ENCODE assay signal across 1 cellular context in the genomic region with DNA sequence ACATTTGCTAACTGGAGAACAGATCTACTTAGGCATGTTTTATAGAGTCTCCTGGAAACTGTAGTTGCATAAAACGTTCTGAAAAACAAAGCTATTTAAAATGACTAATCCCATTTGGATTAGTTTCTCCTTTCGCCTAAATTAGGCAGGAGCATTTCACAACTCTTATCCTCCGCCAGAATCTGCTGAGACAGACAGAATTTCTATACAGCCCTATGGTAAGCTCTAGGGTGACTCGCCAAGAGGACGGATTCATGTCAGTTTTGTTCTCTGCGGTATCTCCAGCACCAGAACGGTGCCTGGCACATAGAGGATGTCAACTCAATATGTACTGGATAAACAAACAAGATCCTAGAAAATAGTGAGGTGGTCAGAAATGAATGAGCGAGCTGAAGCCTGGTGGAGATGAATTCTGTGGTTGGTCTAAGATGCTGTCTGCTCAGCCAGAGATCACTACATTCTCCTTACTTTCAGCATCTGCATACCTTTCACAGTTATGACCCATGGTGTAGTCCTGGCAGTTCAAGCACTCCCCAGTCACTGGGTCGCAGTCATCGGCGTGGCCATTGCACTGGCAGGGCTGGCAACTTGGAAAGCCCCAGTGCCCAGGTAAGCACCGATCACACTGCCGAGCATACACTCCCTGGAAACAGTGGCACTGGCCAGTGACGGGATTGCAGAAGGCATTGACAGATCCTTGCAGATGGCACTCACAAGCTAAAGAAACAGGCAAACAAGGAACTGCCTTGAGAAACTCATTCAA.
TF ChIP-seq lines count a peak whose summit lies in the region.

No MANE protein-coding gene starts in this region.

TF ChIP-seq in K562, 482 proteins besides CTCF, POLR2A, EP300 and RAD21 (continued from another document):
- TF ChIP-seq, protein P1, sequence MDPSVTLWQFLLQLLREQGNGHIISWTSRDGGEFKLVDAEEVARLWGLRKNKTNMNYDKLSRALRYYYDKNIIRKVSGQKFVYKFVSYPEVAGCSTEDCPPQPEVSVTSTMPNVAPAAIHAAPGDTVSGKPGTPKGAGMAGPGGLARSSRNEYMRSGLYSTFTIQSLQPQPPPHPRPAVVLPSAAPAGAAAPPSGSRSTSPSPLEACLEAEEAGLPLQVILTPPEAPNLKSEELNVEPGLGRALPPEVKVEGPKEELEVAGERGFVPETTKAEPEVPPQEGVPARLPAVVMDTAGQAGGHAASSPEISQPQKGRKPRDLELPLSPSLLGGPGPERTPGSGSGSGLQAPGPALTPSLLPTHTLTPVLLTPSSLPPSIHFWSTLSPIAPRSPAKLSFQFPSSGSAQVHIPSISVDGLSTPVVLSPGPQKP (CRISPR knock-in tag; IDR thresholded peaks at IDR 0.05) = no peak
- TF ChIP-seq C11orf30 (IDR thresholded peaks at IDR 0.05; ENCODE audit: low read depth) (peak; percentile 78), CEBPB (tag; IDR thresholded peaks at IDR 0.05) (peak; percentile 74), SMARCB1 (IDR thresholded peaks at IDR 0.05; ENCODE audit: insufficient read length, low read depth) (no peak), ZNF766 (CRISPR knock-in tag; conservative IDR thresholded peaks at IDR 0.05) (no peak), MAFF (IDR thresholded peaks at IDR 0.05; ENCODE audit: low read length) (peak; percentile 76), ELF1 (tag; IDR thresholded peaks at IDR 0.05) (no peak), MAFG (tag; conservative IDR thresholded peaks at IDR 0.05) (peak; percentile 77), MIER1 (IDR thresholded peaks at IDR 0.05; ENCODE audit: low read depth) (no peak), ZC3H11A (IDR thresholded peaks at IDR 0.05; ENCODE audit: low read depth, low read length) (no peak), MCM7 (IDR thresholded peaks at IDR 0.05) (no peak), SMARCE1 (IDR thresholded peaks at IDR 0.05) (no peak), SMARCA5 (IDR thresholded peaks at IDR 0.05) (no peak), BRF2 (IDR thresholded peaks at IDR 0.05; ENCODE audit: borderline replicate concordance, insufficient read depth, insufficient read length) (no peak), BRD9 (IDR thresholded peaks at IDR 0.05; ENCODE audit: low read depth, partially characterized antibody) (no peak), CREBBP (IDR thresholded peaks at IDR 0.05; ENCODE audit: low read depth, low read length) (no peak), ZNF197 (CRISPR knock-in tag; IDR thresholded peaks at IDR 0.05; ENCODE audit: low read depth) (no peak), CHD1 (IDR thresholded peaks at IDR 0.05; ENCODE audit: low read length) (no peak), ZNF146 (CRISPR knock-in tag; IDR thresholded peaks at IDR 0.05; ENCODE audit: unreplicated experiment) (no peak), ZNF449 (CRISPR knock-in tag; IDR thresholded peaks at IDR 0.05) (no peak), ZNF551 (CRISPR knock-in tag; IDR thresholded peaks at IDR 0.05) (no peak), TSC22D4 (tag; IDR thresholded peaks at IDR 0.05) (no peak), SNIP1 (IDR thresholded peaks at IDR 0.05; ENCODE audit: low read depth) (no peak), MAFK (IDR thresholded peaks at IDR 0.05; ENCODE audit: low read length) (peak; percentile 73), ZNF780A (CRISPR knock-in tag; IDR thresholded peaks at IDR 0.05) (no peak), ZNF609 (CRISPR knock-in tag; IDR thresholded peaks at IDR 0.05; ENCODE audit: borderline replicate concordance) (no peak), STAT5A (IDR thresholded peaks at IDR 0.05; ENCODE audit: borderline replicate concordance, low read length) (no peak), CBFA2T3 (IDR thresholded peaks at IDR 0.05) (no peak), ZNF316 (IDR thresholded peaks at IDR 0.05) (peak; percentile 84), NR1H2 (CRISPR knock-in tag; IDR thresholded peaks at IDR 0.05) (no peak), CREB3L1 (IDR thresholded peaks at IDR 0.05; ENCODE audit: borderline replicate concordance, low read depth) (no peak), SETDB1 (IDR thresholded peaks at IDR 0.05; ENCODE audit: low read length) (no peak), ID3 (CRISPR knock-in tag; IDR thresholded peaks at IDR 0.05) (no peak), ID3 (tag; IDR thresholded peaks at IDR 0.05) (no peak), PRMT5 (CRISPR knock-in tag; IDR thresholded peaks at IDR 0.05) (no peak), SFPQ (IDR thresholded peaks at IDR 0.05; ENCODE audit: low read depth, low read length) (no peak), TRIM28 (IDR thresholded peaks at IDR 0.05) (no peak)
- TF ChIP-seq, protein P2, sequence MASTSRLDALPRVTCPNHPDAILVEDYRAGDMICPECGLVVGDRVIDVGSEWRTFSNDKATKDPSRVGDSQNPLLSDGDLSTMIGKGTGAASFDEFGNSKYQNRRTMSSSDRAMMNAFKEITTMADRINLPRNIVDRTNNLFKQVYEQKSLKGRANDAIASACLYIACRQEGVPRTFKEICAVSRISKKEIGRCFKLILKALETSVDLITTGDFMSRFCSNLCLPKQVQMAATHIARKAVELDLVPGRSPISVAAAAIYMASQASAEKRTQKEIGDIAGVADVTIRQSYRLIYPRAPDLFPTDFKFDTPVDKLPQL (IDR thresholded peaks at IDR 0.05; ENCODE audit: extremely low read depth, insufficient read length) = no peak
- TF ChIP-seq, protein P3, sequence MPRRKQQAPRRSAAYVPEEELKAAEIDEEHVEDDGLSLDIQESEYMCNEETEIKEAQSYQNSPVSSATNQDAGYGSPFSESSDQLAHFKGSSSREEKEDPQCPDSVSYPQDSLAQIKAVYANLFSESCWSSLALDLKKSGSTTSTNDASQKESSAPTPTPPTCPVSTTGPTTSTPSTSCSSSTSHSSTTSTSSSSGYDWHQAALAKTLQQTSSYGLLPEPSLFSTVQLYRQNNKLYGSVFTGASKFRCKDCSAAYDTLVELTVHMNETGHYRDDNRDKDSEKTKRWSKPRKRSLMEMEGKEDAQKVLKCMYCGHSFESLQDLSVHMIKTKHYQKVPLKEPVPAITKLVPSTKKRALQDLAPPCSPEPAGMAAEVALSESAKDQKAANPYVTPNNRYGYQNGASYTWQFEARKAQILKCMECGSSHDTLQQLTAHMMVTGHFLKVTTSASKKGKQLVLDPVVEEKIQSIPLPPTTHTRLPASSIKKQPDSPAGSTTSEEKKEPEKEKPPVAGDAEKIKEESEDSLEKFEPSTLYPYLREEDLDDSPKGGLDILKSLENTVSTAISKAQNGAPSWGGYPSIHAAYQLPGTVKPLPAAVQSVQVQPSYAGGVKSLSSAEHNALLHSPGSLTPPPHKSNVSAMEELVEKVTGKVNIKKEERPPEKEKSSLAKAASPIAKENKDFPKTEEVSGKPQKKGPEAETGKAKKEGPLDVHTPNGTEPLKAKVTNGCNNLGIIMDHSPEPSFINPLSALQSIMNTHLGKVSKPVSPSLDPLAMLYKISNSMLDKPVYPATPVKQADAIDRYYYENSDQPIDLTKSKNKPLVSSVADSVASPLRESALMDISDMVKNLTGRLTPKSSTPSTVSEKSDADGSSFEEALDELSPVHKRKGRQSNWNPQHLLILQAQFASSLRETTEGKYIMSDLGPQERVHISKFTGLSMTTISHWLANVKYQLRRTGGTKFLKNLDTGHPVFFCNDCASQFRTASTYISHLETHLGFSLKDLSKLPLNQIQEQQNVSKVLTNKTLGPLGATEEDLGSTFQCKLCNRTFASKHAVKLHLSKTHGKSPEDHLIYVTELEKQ (CRISPR knock-in tag; IDR thresholded peaks at IDR 0.05) = no peak
- TF ChIP-seq, protein P4, sequence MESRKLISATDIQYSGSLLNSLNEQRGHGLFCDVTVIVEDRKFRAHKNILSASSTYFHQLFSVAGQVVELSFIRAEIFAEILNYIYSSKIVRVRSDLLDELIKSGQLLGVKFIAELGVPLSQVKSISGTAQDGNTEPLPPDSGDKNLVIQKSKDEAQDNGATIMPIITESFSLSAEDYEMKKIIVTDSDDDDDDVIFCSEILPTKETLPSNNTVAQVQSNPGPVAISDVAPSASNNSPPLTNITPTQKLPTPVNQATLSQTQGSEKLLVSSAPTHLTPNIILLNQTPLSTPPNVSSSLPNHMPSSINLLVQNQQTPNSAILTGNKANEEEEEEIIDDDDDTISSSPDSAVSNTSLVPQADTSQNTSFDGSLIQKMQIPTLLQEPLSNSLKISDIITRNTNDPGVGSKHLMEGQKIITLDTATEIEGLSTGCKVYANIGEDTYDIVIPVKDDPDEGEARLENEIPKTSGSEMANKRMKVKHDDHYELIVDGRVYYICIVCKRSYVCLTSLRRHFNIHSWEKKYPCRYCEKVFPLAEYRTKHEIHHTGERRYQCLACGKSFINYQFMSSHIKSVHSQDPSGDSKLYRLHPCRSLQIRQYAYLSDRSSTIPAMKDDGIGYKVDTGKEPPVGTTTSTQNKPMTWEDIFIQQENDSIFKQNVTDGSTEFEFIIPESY (CRISPR knock-in tag; IDR thresholded peaks at IDR 0.05) = 0 out of 2 replicates have a peak, but pooled peaks have one; percentile 27
